In genomic region chr6:122491915-122492537, GRCh38 we compare ENCODE assay signal across 8 cellular contexts. TPM values are rescaled to one million over a fixed set of nuclear protein-coding genes. Genes with fewer than 3 reads are reported as not detected.
DNase-seq lines count a peak whose midpoint lies in the region; ATAC-seq, FAIRE-seq and TF ChIP-seq lines count a peak whose summit lies in the region.

No MANE protein-coding gene starts in this region.

- ATAC-seq in HG03280 (IDR thresholded peaks at IDR 0.05; ENCODE audit: unreplicated experiment) (peak; percentile 96), left lung (peak; percentile 98)

- intact Hi-C loops in left lung (cut with DNase I) = no loop called here

- no peak overlapping the region for H3K27ac ChIP-seq in C4-2B
- no peak overlapping the region for H3K27ac ChIP-seq in left lung

- no peaks in the 10 kb centered on the region for H3K27me3 ChIP-seq in left lung

- H3K36me3 ChIP-seq in left lung = no peaks in the 10 kb centered on the region

- TF ChIP-seq CTCF in C4-2B (conservative IDR thresholded peaks at IDR 0.05) = peak; percentile 92
- peak; percentile 73 to 77 for TF ChIP-seq CTCF in left lung (IDR thresholded peaks at IDR 0.05)

- H3K4me3 ChIP-seq in left lung = no peak overlapping the region

- FAIRE-seq in GM19239 (lab: Jason Lieb, UNC) = peak; percentile 59

- no peaks in the 10 kb centered on the region for H3K4me1 ChIP-seq in left lung

- H3K9me3 ChIP-seq in left lung = no peaks in the 10 kb centered on the region

- peak; percentile 25 for DNase-seq in GM19239 (ENCODE audit: insufficient read length, low spot score)
- peak; percentile 65 for DNase-seq in NCI-H345 (lab: John Stamatoyannopoulos, UW)
- DNase-seq in activated CD4-positive, CD25-positive, alpha-beta regulatory T cell treated with anti-CD3 and anti-CD28 coated beads, Interleukin-2, amount 50 U/mL, for 16 hours (ENCODE audit: low read depth, low spot score) = peak; percentile 37
- DNase-seq in central memory CD4-positive, alpha-beta T cell = peak; percentile 55
- DNase-seq in left lung = peak; percentile 39 to 55
- peak in 2 of 3 donors; percentile 21 to 52 for DNase-seq in stimulated activated CD4-positive, alpha-beta T cell treated with anti-CD3 and anti-CD28 coated beads, TNF-alpha, amount 100 ng/mL, for 1 hour (ENCODE audit: low read depth in 3 of 3, low spot score in 1 of 3)

RNA-seq across cellular contexts. Expression of gene SERINC1, which starts 20.4 kb away (rescaled TPM):
- total RNA-seq in left lung = 100 to 1,000 TPM; 173 to 189 TPM
